In genomic region chr14:96434040-96434439, GRCh38 we compare ENCODE assay signal across 2 cellular contexts.
TF ChIP-seq lines count a peak whose summit lies in the region.

No MANE protein-coding gene starts in this region.

TF ChIP-seq in HepG2, 621 proteins besides CTCF, POLR2A, EP300 and RAD21:
- TF ChIP-seq STAG1 (CRISPR knock-in tag; IDR thresholded peaks at IDR 0.05): peak; percentile 44
- no peak for TF ChIP-seq NFE2L2 (IDR thresholded peaks at IDR 0.05; ENCODE audit: low read length)

TF ChIP-seq in WTC11, 78 proteins besides CTCF, POLR2A, EP300 and RAD21:
- TF ChIP-seq MYBL2 (CRISPR knock-in tag; IDR thresholded peaks at IDR 0.05) (no peak), IRF1 (CRISPR knock-in tag; IDR thresholded peaks at IDR 0.05) (no peak), SP1 (CRISPR knock-in tag; conservative IDR thresholded peaks at IDR 0.05) (no peak), GRHL2 (CRISPR knock-in tag; IDR thresholded peaks at IDR 0.05; ENCODE audit: insufficient replicate concordance, severe bottlenecking) (no peak), AR (CRISPR knock-in tag; IDR thresholded peaks at IDR 0.05) (no peak), PRDM15 (CRISPR knock-in tag; IDR thresholded peaks at IDR 0.05) (no peak), NR3C1 (CRISPR knock-in tag; conservative IDR thresholded peaks at IDR 0.05; ENCODE audit: low read depth) (no peak), ESRRA (CRISPR knock-in tag; IDR thresholded peaks at IDR 0.05; ENCODE audit: borderline replicate concordance) (no peak), CDX4 (CRISPR knock-in tag; IDR thresholded peaks at IDR 0.05; ENCODE audit: borderline replicate concordance) (no peak), ZNF532 (CRISPR knock-in tag; IDR thresholded peaks at IDR 0.05; ENCODE audit: borderline replicate concordance) (no peak), CREM (CRISPR knock-in tag; IDR thresholded peaks at IDR 0.05) (no peak), GABPB1 (CRISPR knock-in tag; IDR thresholded peaks at IDR 0.05) (no peak), TEAD1 (CRISPR knock-in tag; IDR thresholded peaks at IDR 0.05) (no peak), HMGXB4 (CRISPR knock-in tag; IDR thresholded peaks at IDR 0.05) (no peak)
